ENCODE assay signal across 8 cellular contexts in genomic region chr19:6066661-6067646, GRCh38. TPM values are rescaled to one million over a fixed set of nuclear protein-coding genes. Genes with fewer than 3 reads are reported as not detected.
DNase-seq lines count a peak whose midpoint lies in the region; ATAC-seq, FAIRE-seq and TF ChIP-seq lines count a peak whose summit lies in the region.

No MANE protein-coding gene starts in this region.

- H3K4me1 Mint-ChIP-seq in CD8-positive, alpha-beta T cell (ENCODE audit: low read depth) = peaks cover 36% of the 10 kb centered on the region

- H3K27ac Mint-ChIP-seq in CD8-positive, alpha-beta T cell = peak overlapping the region; percentile 33

- H3K36me3 ChIP-seq in CD8-positive, alpha-beta T cell (ENCODE audit: insufficient read depth, low read length) = no peaks in the 10 kb centered on the region
- no peaks in the 10 kb centered on the region for H3K36me3 ChIP-seq in small intestine (ENCODE audit: control insufficient read depth in 2 of 2, insufficient read depth in 2 of 2, low read length in 2 of 2)

- intact Hi-C loops in CD8-positive, alpha-beta T cell (cut with DNase I, micrococcal nuclease) = loop anchor here in 1 of 2 experiments (5.0 kb wide), 1 partner anchor 40 kb away; no protein-coding TSS in a partner anchor

- no peak for ATAC-seq in CD8-positive, alpha-beta T cell
- ATAC-seq in HG03159 (IDR thresholded peaks at IDR 0.05; ENCODE audit: unreplicated experiment) = no peak

- no peaks in the 10 kb centered on the region for H3K36me3 Mint-ChIP-seq in CD8-positive, alpha-beta T cell

- POLR2A ChIA-PET in CD8-positive, alpha-beta T cell (lab: Charles Lee) = interaction anchor here (0.6 kb wide), 1 partner anchor 11 kb away, joined by 3 read pairs; no protein-coding TSS in a partner anchor

- WGBS in small intestine, 3 donors = 17 to 27% (median 20%) methylated on average over 18 of the region's 18 CpGs

- FAIRE-seq in colon (lab: Jason Lieb, UNC) (peak; percentile 70), small intestine (lab: Jason Lieb, UNC) (no peak)

- TF ChIP-seq CTCF in CD8-positive, alpha-beta T cell (IDR thresholded peaks at IDR 0.05) = no peak

- H3K4me3 Mint-ChIP-seq in CD8-positive, alpha-beta T cell = no peak overlapping the region

- CTCF ChIA-PET in CD8-positive, alpha-beta T cell (lab: Charles Lee) = interaction anchor here (1.1 to 1.5 kb wide), 3 partner anchors 18 to 99 kb away, joined by 3 to 6 read pairs (median 3); no protein-coding TSS in a partner anchor

- H3K4me3 ChIP-seq in CD8-positive, alpha-beta T cell (ENCODE audit: low read depth, low read length) = no peak overlapping the region
- H3K4me3 ChIP-seq in small intestine (ENCODE audit: low read depth in 1 of 2, low read length in 2 of 2) = no peak overlapping the region

- no peaks in the 10 kb centered on the region for H3K27me3 Mint-ChIP-seq in CD8-positive, alpha-beta T cell (ENCODE audit: low read depth)

- H3K27me3 ChIP-seq in CD8-positive, alpha-beta T cell (ENCODE audit: insufficient read depth, low read length) = no peaks in the 10 kb centered on the region
- no peaks in the 10 kb centered on the region for H3K27me3 ChIP-seq in small intestine (ENCODE audit: control insufficient read depth in 2 of 2, insufficient read depth in 2 of 2, low read length in 2 of 2)

- no peak overlapping the region for H3K27ac ChIP-seq in CD8-positive, alpha-beta T cell (ENCODE audit: low read depth, low read length)
- peak overlapping the region; percentile 56 to 84 for H3K27ac ChIP-seq in small intestine (ENCODE audit: low read depth in 1 of 2, low read length in 1 of 2)

- peaks cover 20% of the 10 kb centered on the region for H3K4me1 ChIP-seq in CD8-positive, alpha-beta T cell (ENCODE audit: insufficient read depth, low read length)
- peaks cover 0 to 7% of the 10 kb centered on the region in 2 donors for H3K4me1 ChIP-seq in small intestine (ENCODE audit: control insufficient read depth in 2 of 2, insufficient read depth in 1 of 2, low read depth in 1 of 2, low read length in 1 of 2)

- no peaks in the 10 kb centered on the region for H3K9me3 ChIP-seq in CD8-positive, alpha-beta T cell (ENCODE audit: low read length)
- no peaks in the 10 kb centered on the region for H3K9me3 ChIP-seq in small intestine (ENCODE audit: control insufficient read depth, low read depth)

- H3K9me3 Mint-ChIP-seq in CD8-positive, alpha-beta T cell = no peaks in the 10 kb centered on the region

- DNase-seq in CD8-positive, alpha-beta T cell = peak in 2 of 7 experiments; percentile 29 to 38
- DNase-seq in HuH-7 (ENCODE audit: low spot score) (peak; percentile 57), OCI-M1 (lab: John Stamatoyannopoulos, UW) (peak; percentile 38), islet precursor cell (peak; percentile 71), small intestine (peak; percentile 94)
- no peak for DNase-seq in activated naive CD4-positive, alpha-beta T cell treated with anti-CD3 and anti-CD28 coated beads, Interleukin-2, amount 50 U/mL, for 16 hours

RNA-seq across cellular contexts. Expression of gene RFX2, which starts 43.3 kb away (rescaled TPM):
- total RNA-seq in CD8-positive, alpha-beta T cell = 10 to 100 TPM in 1 of 2 experiments, 1 to 10 TPM in 1; 9.0 to 12.4 TPM
- 1 to 10 TPM; 1.1 to 2.8 (median 1.8) TPM for polyA plus RNA-seq in small intestine
